ENCODE assay signal across 16 cellular contexts in the genomic region with DNA sequence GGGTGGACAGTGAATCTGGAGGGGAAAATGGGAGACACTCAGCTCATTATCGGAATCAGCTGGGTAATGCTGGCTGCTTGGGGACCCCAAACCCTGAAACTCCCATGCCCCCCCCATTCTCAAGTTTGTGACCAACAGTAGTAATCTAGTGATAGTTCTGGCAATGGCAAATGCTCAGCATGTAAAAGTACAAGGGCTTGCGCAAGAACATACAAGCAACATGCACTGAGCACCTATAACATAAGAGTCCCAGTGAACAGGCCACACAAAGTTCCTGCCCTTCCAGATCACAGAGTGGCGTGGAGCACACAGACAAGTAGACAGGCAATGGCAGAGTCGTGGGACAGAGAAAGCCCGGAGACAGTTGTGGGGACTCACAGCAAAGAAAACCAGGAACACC.
DNase-seq lines count a peak whose midpoint lies in the region; ATAC-seq, FAIRE-seq and TF ChIP-seq lines count a peak whose summit lies in the region.
"Had no signal": no experiment of that assay in that cellular context is flagged by ENCODE, and none has a peak within 500 bp of the region (broad histone marks: within the 10 kb centered on the region; RNA-seq: fewer than 3 reads in every experiment).

No MANE protein-coding gene starts in this region.

- intact Hi-C loops in Right ventricle myocardium superior (cut with DNase I) (no loop called here), Right ventricle myocardium inferior (cut with DNase I) (loop anchor here (5.0 kb wide), 1 partner anchor 77 kb away; no protein-coding TSS in a partner anchor), HCT116 (cut with micrococcal nuclease) (no loop called here), K562 (cut with micrococcal nuclease) (no loop called here), gastrocnemius medialis (cut with DNase I; ENCODE audit: low total_unique reads) (no loop called here)

- H3K79me2 ChIP-seq in HCT116 (ENCODE audit: insufficient read depth, low read length): no peaks in the 10 kb centered on the region
- H3K79me2 ChIP-seq in K562 (ENCODE audit: control insufficient read depth, insufficient read depth, low read length): no peaks in the 10 kb centered on the region

- H2AFZ ChIP-seq in HCT116 (ENCODE audit: low read depth, low read length, poor library complexity, severe bottlenecking): no peak overlapping the region
- no peak overlapping the region for H2AFZ ChIP-seq in K562 (ENCODE audit: low read depth, low read length)

- H3K27ac ChIP-seq in HCT116 (ENCODE audit: low read depth, low read length): no peak overlapping the region
- H3K27ac ChIP-seq in K562 (ENCODE audit: extremely low read depth, low read depth, low read length): no peak overlapping the region
- peak overlapping the region in 3 of 4 donors; percentile 59 to 74 (median 67) for H3K27ac ChIP-seq in gastrocnemius medialis
- H3K27ac ChIP-seq: SJCRH30 had no signal

- 15% methylated on average over 5 of the region's 5 CpGs for WGBS in K562 (ENCODE audit: insufficient coverage, low coverage, missing lambda C conversion rate)

- BruUV-seq in HCT116 (replicated peaks; lab: Mats Ljungman, UMichigan) (no TSS peak), K562 (replicated peaks; lab: Mats Ljungman, UMichigan) (no TSS peak)

- H3K36me3 ChIP-seq in HCT116 (ENCODE audit: control insufficient read depth in 1 of 2, insufficient read depth in 2 of 2, low read length in 2 of 2): no peaks in the 10 kb centered on the region
- H3K36me3 ChIP-seq in K562 (ENCODE audit: control insufficient read depth, insufficient read depth, low read length): no peaks in the 10 kb centered on the region
- H3K36me3 ChIP-seq in gastrocnemius medialis: no peaks in the 10 kb centered on the region
- H3K36me3 ChIP-seq: MG63, SJCRH30 had no signal

- H3K9ac ChIP-seq in HCT116 (ENCODE audit: low read length): no peak overlapping the region
- no peak overlapping the region for H3K9ac ChIP-seq in K562 (ENCODE audit: insufficient read depth in 1 of 2, low read depth in 2 of 2, low read length in 2 of 2)

- no peak for TF ChIP-seq EP300 in K562 (IDR thresholded peaks at IDR 0.05; ENCODE audit: low read length)

- DNase-seq in Right ventricle myocardium superior (no peak), Right ventricle myocardium inferior (ENCODE audit: missing footprints) (no peak), HCT116 (ENCODE audit: low read depth, low spot score) (no peak), K562 (ENCODE audit: extremely low read depth in 1 of 4, low spot score in 3 of 4) (no peak), gastrocnemius medialis (no peak)
- DNase-seq: ACHN; CD4-positive, CD25-positive, alpha-beta regulatory T cell; HCEC 1CT; MG63; NCI-H1105 treated with DMSO at 0.1 percent for 48 hours; NCI-H1694 treated with DMSO at 0.1 percent for 48 hours; NCI-H774; RPMI8226; SJCRH30 had no signal

- H3K4me2 ChIP-seq in HCT116 (ENCODE audit: low read length): no peak overlapping the region
- no peak overlapping the region for H3K4me2 ChIP-seq in K562 (ENCODE audit: insufficient read depth, low read length)

- H3K9me2 ChIP-seq in HCT116 (ENCODE audit: insufficient read depth): no peaks in the 10 kb centered on the region

- in situ Hi-C loops in K562 (cut with MboI): no loop called here
- in situ Hi-C loops in gastrocnemius medialis (cut with MboI; ENCODE audit: low sequenced_read_pairs in 4 of 4): no loop called here

- no peak for TF ChIP-seq POLR2A in HCT116 (IDR thresholded peaks at IDR 0.05; ENCODE audit: borderline replicate concordance, extremely low read depth, insufficient read depth, insufficient read length)
- no peak for TF ChIP-seq POLR2A in K562 (conservative IDR thresholded peaks at IDR 0.05)
- no peak for TF ChIP-seq POLR2A in gastrocnemius medialis (IDR thresholded peaks at IDR 0.05)

- peak; percentile 6 for ATAC-seq in Right ventricle myocardium superior (ENCODE audit: poor library complexity)
- no peak for ATAC-seq in Right ventricle myocardium inferior
- no peak for ATAC-seq in HCT116
- no peak for ATAC-seq in K562
- ATAC-seq in gastrocnemius medialis: no peak
- ATAC-seq in HG03108 (IDR thresholded peaks at IDR 0.05; ENCODE audit: unreplicated experiment): no peak
- no peak for ATAC-seq in GM21515 (IDR thresholded peaks at IDR 0.05; ENCODE audit: unreplicated experiment)

- no peak for TF ChIP-seq CTCF in HCT116 (IDR thresholded peaks at IDR 0.05 in 2 of 3, conservative IDR thresholded peaks at IDR 0.05 in 1 of 3; ENCODE audit: borderline replicate concordance in 1 of 3, insufficient read depth in 1 of 3, low read depth in 2 of 3, low read length in 2 of 3)
- no peak for TF ChIP-seq CTCF in K562 (IDR thresholded peaks at IDR 0.05 in 2 of 3, conservative IDR thresholded peaks at IDR 0.05 in 1 of 3; ENCODE audit: insufficient read depth in 2 of 3, low read depth in 1 of 3, low read length in 3 of 3)
- no peak for TF ChIP-seq CTCF in gastrocnemius medialis (IDR thresholded peaks at IDR 0.05 in 4 of 5, conservative IDR thresholded peaks at IDR 0.05 in 1 of 5)

- RAD21 ChIA-PET in HCT116 (lab: Charles Lee; ENCODE audit: low non-redundant PET in 1 of 2, low total read pairs in 2 of 2, uncharacterized antibody in 2 of 2, unreplicated experiment in 2 of 2): no interaction called here

- CTCF ChIA-PET in HCT116 (lab: Charles Lee): interaction anchor here (0.5 kb wide), 1 partner anchor 1208 kb away, joined by 3 read pairs; no protein-coding TSS in a partner anchor
- CTCF ChIA-PET in K562 (lab: Yijun Ruan, JAX; ENCODE audit: low intra/inter-chr PET ratio): no interaction called here

- H3K27me3 ChIP-seq in HCT116 (ENCODE audit: insufficient read depth, low read length) (0 out of 2 replicates have a peak, but pooled peaks cover 7% of the 10 kb centered on the region), K562 (ENCODE audit: control insufficient read depth in 2 of 2, insufficient read depth in 2 of 2, low read length in 2 of 2) (no peaks in the 10 kb centered on the region; a peak in 1 of 5 replicates), gastrocnemius medialis (no peaks in the 10 kb centered on the region)
- H3K27me3 ChIP-seq: SJCRH30 had no signal

- TF ChIP-seq RAD21 in HCT116 (IDR thresholded peaks at IDR 0.05; ENCODE audit: low read depth) (no peak), K562 (CRISPR knock-in tag; conservative IDR thresholded peaks at IDR 0.05 in 1 of 2, IDR thresholded peaks at IDR 0.05 in 1 of 2) (no peak)

- POLR2A ChIA-PET in HCT116 (lab: Charles Lee): no interaction called here
- POLR2A ChIA-PET in K562 (lab: Yijun Ruan, JAX): no interaction called here

- H4K20me1 ChIP-seq in HCT116 (ENCODE audit: insufficient read depth) (no peaks in the 10 kb centered on the region), K562 (replicated peaks; ENCODE audit: control insufficient read depth, insufficient read depth, low read length) (0 out of 2 replicates have a peak, but pooled peaks cover 3% of the 10 kb centered on the region)

- H3K4me1 ChIP-seq in HCT116 (ENCODE audit: control insufficient read depth in 1 of 2, insufficient read depth in 2 of 2, low read length in 2 of 2) (peaks cover 36 to 43% of the 10 kb centered on the region in 2 experiments), K562 (replicated peaks in 1 of 2; ENCODE audit: control insufficient read depth in 2 of 2, insufficient read depth in 2 of 2, low read length in 2 of 2) (no peaks in the 10 kb centered on the region), gastrocnemius medialis (peaks cover 7 to 24% of the 10 kb centered on the region in 2 donors)
- H3K4me1 ChIP-seq: SJCRH30 had no signal

- H3K9me1 ChIP-seq in K562 (ENCODE audit: control insufficient read depth, insufficient read depth, low read length): no peaks in the 10 kb centered on the region

- FAIRE-seq in K562 (lab: Jason Lieb, UNC): no peak

- H3K9me3 ChIP-seq in HCT116 (ENCODE audit: control insufficient read depth in 1 of 2, insufficient read depth in 1 of 2, low read depth in 1 of 2, low read length in 2 of 2): no peaks in the 10 kb centered on the region
- H3K9me3 ChIP-seq in K562 (replicated peaks; ENCODE audit: control insufficient read depth, insufficient read depth, low read depth, low read length): no peaks in the 10 kb centered on the region
- H3K9me3 ChIP-seq in gastrocnemius medialis: no peaks in the 10 kb centered on the region
- H3K9me3 ChIP-seq: MG63, SJCRH30 had no signal

- no peak overlapping the region for H3K4me3 ChIP-seq in HCT116 (replicated peaks in 1 of 2; ENCODE audit: low read depth in 1 of 2, low read length in 2 of 2)
- no peak overlapping the region for H3K4me3 ChIP-seq in K562
- H3K4me3 ChIP-seq in gastrocnemius medialis: no peak overlapping the region
- H3K4me3 ChIP-seq: MG63, SJCRH30 had no signal

TF ChIP-seq in HCT116, 20 proteins besides CTCF, POLR2A, EP300 and RAD21:
- TF ChIP-seq, protein P1, sequence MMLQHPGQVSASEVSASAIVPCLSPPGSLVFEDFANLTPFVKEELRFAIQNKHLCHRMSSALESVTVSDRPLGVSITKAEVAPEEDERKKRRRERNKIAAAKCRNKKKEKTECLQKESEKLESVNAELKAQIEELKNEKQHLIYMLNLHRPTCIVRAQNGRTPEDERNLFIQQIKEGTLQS (IDR thresholded peaks at IDR 0.05): no peak
- 0 out of 2 replicates have a peak, but pooled peaks have one; percentile 13 for TF ChIP-seq CEBPB (IDR thresholded peaks at IDR 0.05; ENCODE audit: low read depth)

TF ChIP-seq in K562, 482 proteins besides CTCF, POLR2A, EP300 and RAD21:
- TF ChIP-seq CEBPB (tag; IDR thresholded peaks at IDR 0.05): peak; percentile 58
- TF ChIP-seq ARNT (IDR thresholded peaks at IDR 0.05): no peak

Comparison
In these comparisons a context has a peak if more than half of its experiments do, and no peak if none do; other contexts are left out.
1. H3K27ac ChIP-seq: peak in gastrocnemius medialis (3 of 4); none in HCT116 (single experiment) and K562 (single experiment).